In genomic region chr3:48663489-48664312, GRCh38 we compare ENCODE assay signal across 8 cellular contexts. TPM values are rescaled to one million over a fixed set of nuclear protein-coding genes. Genes with fewer than 3 reads are reported as not detected.
DNase-seq lines count a peak whose midpoint lies in the region; ATAC-seq and TF ChIP-seq lines count a peak whose summit lies in the region.

No MANE protein-coding gene starts in this region.

- H3K27me3 Mint-ChIP-seq in CD4-positive, alpha-beta memory T cell = peaks cover 1 to 10% of the 10 kb centered on the region in 2 donors
- H3K27me3 Mint-ChIP-seq in endodermal cell (ENCODE audit: insufficient read depth) = peaks cover 10% of the 10 kb centered on the region

- H2BK5ac ChIP-seq in mesendoderm (ENCODE audit: low read length) = peak overlapping the region; percentile 84

- H3K18ac ChIP-seq in mesendoderm (ENCODE audit: low read length) = peak overlapping the region; percentile 29

- no peak overlapping the region for H2AK5ac ChIP-seq in mesendoderm (ENCODE audit: low read length)

- peak overlapping the region; percentile 76 to 93 (median 84) for H3K4me3 Mint-ChIP-seq in CD4-positive, alpha-beta memory T cell
- peak overlapping the region; percentile 80 for H3K4me3 Mint-ChIP-seq in endodermal cell

- H2BK15ac ChIP-seq in mesendoderm (replicated peaks; ENCODE audit: low read depth) = no peak overlapping the region

- no peak overlapping the region for H4K5ac ChIP-seq in mesendoderm (ENCODE audit: low read length)

- no peaks in the 10 kb centered on the region for H3K36me3 ChIP-seq in CD4-positive, alpha-beta memory T cell (ENCODE audit: insufficient read depth, low read length)
- H3K36me3 ChIP-seq in endodermal cell (ENCODE audit: control insufficient read depth, insufficient read depth, low read length) = peaks cover 35% of the 10 kb centered on the region
- H3K36me3 ChIP-seq in mesendoderm (ENCODE audit: control insufficient read depth, insufficient read depth, low read length) = no peaks in the 10 kb centered on the region

- H3K4me3 ChIP-seq in CD4-positive, alpha-beta memory T cell (ENCODE audit: low read length in 2 of 2) = peak overlapping the region; percentile 75 to 76
- peak overlapping the region; percentile 94 for H3K4me3 ChIP-seq in endodermal cell (ENCODE audit: low read length)
- peak overlapping the region; percentile 69 for H3K4me3 ChIP-seq in mesendoderm (ENCODE audit: low read length)

- intact Hi-C loops in CD4-positive, alpha-beta memory T cell (cut with micrococcal nuclease) = no loop called here

- H3K4me2 ChIP-seq in mesendoderm (ENCODE audit: low read length) = peak overlapping the region; percentile 99

- 0% methylated on average over 30 to 66 of the region's 66 CpGs for WGBS in endodermal cell (ENCODE audit: insufficient coverage in 1 of 2, insufficient read length in 1 of 2), 2 experiments
- no CpG with 5 or more reads among the region's 66 CpGs for WGBS in mesendoderm (ENCODE audit: extremely low coverage, insufficient coverage, low lambda C conversion rate)

- POLR2A ChIA-PET in CD4-positive, alpha-beta memory T cell (lab: Charles Lee; ENCODE audit: partially characterized antibody) = interaction anchor here (0.6 to 3.4 kb wide), 5 partner anchors 23 to 430 kb away, joined by 3 to 12 read pairs (median 4); partner anchors contain the start of genes IP6K2, QRICH1, SLC25A20 and SLC26A6

- H3K4me1 Mint-ChIP-seq in CD4-positive, alpha-beta memory T cell = peaks cover 9 to 31% (median 18%) of the 10 kb centered on the region in 4 donors
- peaks cover 10% of the 10 kb centered on the region for H3K4me1 Mint-ChIP-seq in endodermal cell

- peaks cover 6% of the 10 kb centered on the region for H3K27me3 ChIP-seq in CD4-positive, alpha-beta memory T cell (ENCODE audit: insufficient read depth, low read length)
- H3K27me3 ChIP-seq in endodermal cell (ENCODE audit: control insufficient read depth, insufficient read depth, low read length, poor library complexity, severe bottlenecking) (no peaks in the 10 kb centered on the region), mesendoderm (ENCODE audit: insufficient read depth, low read length, poor library complexity) (no peaks in the 10 kb centered on the region)

- no peaks in the 10 kb centered on the region for H3K79me1 ChIP-seq in mesendoderm (ENCODE audit: low read length)

- peak overlapping the region; percentile 33 for H3K27ac ChIP-seq in CD4-positive, alpha-beta memory T cell (ENCODE audit: low read depth, low read length)
- peak overlapping the region; percentile 99 for H3K27ac ChIP-seq in endodermal cell (ENCODE audit: low read depth, low read length)
- peak overlapping the region; percentile 98 for H3K27ac ChIP-seq in mesendoderm (ENCODE audit: low read depth, low read length)

- H3K23ac ChIP-seq in mesendoderm (ENCODE audit: low read length) = peak overlapping the region; percentile 66

- CTCF ChIA-PET in CD4-positive, alpha-beta memory T cell (lab: Charles Lee; ENCODE audit: partially characterized antibody) = interaction anchor here (0.8 to 1.1 kb wide), 6 partner anchors 11 to 114 kb away, joined by 3 to 7 read pairs (median 3); no protein-coding TSS in a partner anchor

- ATAC-seq in GM19438 (IDR thresholded peaks at IDR 0.05; ENCODE audit: low read depth, unreplicated experiment) (peak; percentile 80), HG03571 (IDR thresholded peaks at IDR 0.05; ENCODE audit: unreplicated experiment) (peak; percentile 70)

- TF ChIP-seq CTCF in endodermal cell (conservative IDR thresholded peaks at IDR 0.05) = peak; percentile 91

- peak overlapping the region; percentile 53 to 87 (median 68) for H3K27ac Mint-ChIP-seq in CD4-positive, alpha-beta memory T cell
- H3K27ac Mint-ChIP-seq in endodermal cell = peak overlapping the region; percentile 100

- no peaks in the 10 kb centered on the region for H3K36me3 Mint-ChIP-seq in CD4-positive, alpha-beta memory T cell
- H3K36me3 Mint-ChIP-seq in endodermal cell (ENCODE audit: low read depth) = peaks cover 31% of the 10 kb centered on the region

- peak overlapping the region; percentile 95 for H3K56ac ChIP-seq in mesendoderm (ENCODE audit: low read length)

- H3K9me3 ChIP-seq in CD4-positive, alpha-beta memory T cell (ENCODE audit: control insufficient read depth in 1 of 2, low read length in 2 of 2) = no peaks in the 10 kb centered on the region
- H3K9me3 ChIP-seq in endodermal cell (ENCODE audit: control insufficient read depth, low read length) = peaks cover 8% of the 10 kb centered on the region

- no peak overlapping the region for H4K8ac ChIP-seq in mesendoderm (ENCODE audit: low read depth, low read length)

- peak overlapping the region; percentile 44 for H3K4ac ChIP-seq in mesendoderm (ENCODE audit: low read depth, low read length)

- H3K4me1 ChIP-seq in CD4-positive, alpha-beta memory T cell (ENCODE audit: insufficient read depth, low read length) = peaks cover 27% of the 10 kb centered on the region
- H3K4me1 ChIP-seq in endodermal cell (ENCODE audit: control insufficient read depth, insufficient read depth, low read length) (no peaks in the 10 kb centered on the region), mesendoderm (ENCODE audit: control insufficient read depth, low read depth, low read length) (no peaks in the 10 kb centered on the region)

- H2BK120ac ChIP-seq in mesendoderm (ENCODE audit: low read depth, low read length) = no peak overlapping the region

- H3K79me2 ChIP-seq in mesendoderm (ENCODE audit: control insufficient read depth, insufficient read depth, low read length) = no peaks in the 10 kb centered on the region

- H3K9ac ChIP-seq in endodermal cell (ENCODE audit: extremely low read depth, low read length, poor library complexity, severe bottlenecking) = peak overlapping the region; percentile 97
- H3K9ac ChIP-seq in mesendoderm (ENCODE audit: low read length) = peak overlapping the region; percentile 83

- DNase-seq in CD4-positive, alpha-beta memory T cell = peak; percentile 78 to 92 (median 80)
- peak; percentile 91 to 92 for DNase-seq in NOMO-1 (lab: John Stamatoyannopoulos, UW; ENCODE audit: unreplicated experiment in 2 of 2)
- peak; percentile 45 for DNase-seq in activated CD8-positive, alpha-beta memory T cell treated with anti-CD3 and anti-CD28 coated beads, Interleukin-2, amount 50 U/mL, for 1 hour (ENCODE audit: extremely low read depth)
- peak; percentile 100 for DNase-seq in endodermal cell
- peak; percentile 100 for DNase-seq in mesendoderm
- peak; percentile 58 for DNase-seq in stimulated activated CD8-positive, alpha-beta memory T cell treated with anti-CD3 and anti-CD28 coated beads, Interleukin-12 subunit alpha, Interleukin-12 subunit beta, amount 100 ng/mL, for 4 hours (ENCODE audit: low read depth)

- peaks cover 0 to 6% (median 0%) of the 10 kb centered on the region in 8 donors for H3K9me3 Mint-ChIP-seq in CD4-positive, alpha-beta memory T cell
- H3K9me3 Mint-ChIP-seq in endodermal cell = no peaks in the 10 kb centered on the region

RNA-seq across cellular contexts. Expression of gene CELSR3, which starts 1.0 kb away (rescaled TPM):
- 1 to 10 TPM; 3.3 to 3.5 TPM for total RNA-seq in CD4-positive, alpha-beta memory T cell
- polyA plus RNA-seq in CD4-positive, alpha-beta memory T cell = under 1 TPM; 0.04 to 0.78 TPM
- 10 to 100 TPM; 20.7 to 30.1 TPM for total RNA-seq in endodermal cell
- 24.4 TPM for polyA plus RNA-seq in endodermal cell (2013, experiment 1 of 2)
- polyA plus RNA-seq in endodermal cell (2013, experiment 2 of 2) = 22.9 TPM
- polyA plus RNA-seq in mesendoderm (2013, experiment 1 of 2) = 3.4 TPM
- 3.5 TPM for polyA plus RNA-seq in mesendoderm (2013, experiment 2 of 2)

RNA-seq across cellular contexts. Expression of gene NCKIPSD, which starts 22.0 kb away (rescaled TPM):
- total RNA-seq in CD4-positive, alpha-beta memory T cell = 10 to 100 TPM; 20.1 to 21.7 TPM
- 10 to 100 TPM in 1 of 2 donors, 1 to 10 TPM in 1; 8.3 to 16.1 TPM for polyA plus RNA-seq in CD4-positive, alpha-beta memory T cell
- 10 to 100 TPM; 30.9 to 32.5 TPM for total RNA-seq in endodermal cell
- 30.2 TPM for polyA plus RNA-seq in endodermal cell (2013, experiment 1 of 2)
- 26.9 TPM for polyA plus RNA-seq in endodermal cell (2013, experiment 2 of 2)
- 18.1 TPM for polyA plus RNA-seq in mesendoderm (2013, experiment 1 of 2)
- 18.7 TPM for polyA plus RNA-seq in mesendoderm (2013, experiment 2 of 2)

RNA-seq across cellular contexts. Expression of gene SLC26A6, which starts 28.4 kb away (rescaled TPM):
- total RNA-seq in CD4-positive, alpha-beta memory T cell = 10 to 100 TPM; 31.6 to 32.4 TPM
- polyA plus RNA-seq in CD4-positive, alpha-beta memory T cell = 1 to 10 TPM; 3.0 to 3.5 TPM
- total RNA-seq in endodermal cell = 10 to 100 TPM; 65.1 to 75.6 TPM
- 45.7 TPM for polyA plus RNA-seq in endodermal cell (2013, experiment 1 of 2)
- 41.3 TPM for polyA plus RNA-seq in endodermal cell (2013, experiment 2 of 2)
- 17.6 TPM for polyA plus RNA-seq in mesendoderm (2013, experiment 1 of 2)
- 18.6 TPM for polyA plus RNA-seq in mesendoderm (2013, experiment 2 of 2)

RNA-seq across cellular contexts. Expression of gene TMEM89, which starts 42.1 kb away (rescaled TPM):
- total RNA-seq in CD4-positive, alpha-beta memory T cell = not detected
- not detected for polyA plus RNA-seq in CD4-positive, alpha-beta memory T cell
- total RNA-seq in endodermal cell = under 1 TPM in 1 of 2 donors, not detected in 1; 0.57 TPM
- polyA plus RNA-seq in endodermal cell (2013, experiment 1 of 2) = 0.39 TPM
- not detected for polyA plus RNA-seq in endodermal cell (2013, experiment 2 of 2)
- polyA plus RNA-seq in mesendoderm (2013, experiment 1 of 2) = 0.08 TPM
- polyA plus RNA-seq in mesendoderm (2013, experiment 2 of 2) = 0.21 TPM

RNA-seq across cellular contexts. Expression of gene IP6K2, which starts 53.3 kb away (rescaled TPM):
- 10 to 100 TPM; 84.5 to 91.8 TPM for total RNA-seq in CD4-positive, alpha-beta memory T cell
- 10 to 100 TPM; 49.4 to 50.3 TPM for polyA plus RNA-seq in CD4-positive, alpha-beta memory T cell
- total RNA-seq in endodermal cell = 100 to 1,000 TPM; 104 to 127 TPM
- polyA plus RNA-seq in endodermal cell (2013, experiment 1 of 2) = 219 TPM
- polyA plus RNA-seq in endodermal cell (2013, experiment 2 of 2) = 181 TPM
- 87.2 TPM for polyA plus RNA-seq in mesendoderm (2013, experiment 1 of 2)
- polyA plus RNA-seq in mesendoderm (2013, experiment 2 of 2) = 87.0 TPM

Comparison
In these comparisons a context has a peak if more than half of its experiments do, and no peak if none do; other contexts are left out.
1. Peak in every context shown above with its lines: DNase-seq, ATAC-seq, H3K4me3 ChIP-seq and H3K27ac ChIP-seq.
2. DNase-seq: peak in every context shown above with its lines; median percentile 100 in endodermal cell; 100 in mesendoderm; 92 in NOMO-1; 80 in CD4-positive, alpha-beta memory T cell; 58 in stimulated activated CD8-positive, alpha-beta memory T cell treated with anti-CD3 and anti-CD28 coated beads, Interleukin-12 subunit alpha, Interleukin-12 subunit beta, amount 100 ng/mL, for 4 hours; 45 in activated CD8-positive, alpha-beta memory T cell treated with anti-CD3 and anti-CD28 coated beads, Interleukin-2, amount 50 U/mL, for 1 hour.
3. H3K27ac ChIP-seq: peak in every context shown above with its lines; median percentile 99 in endodermal cell; 98 in mesendoderm; 33 in CD4-positive, alpha-beta memory T cell.
4. RNA of gene CELSR3, which starts 1.0 kb away (total RNA-seq): 20.7 to 30.1 TPM in endodermal cell; 3.3 to 3.5 TPM in CD4-positive, alpha-beta memory T cell; every median in the first group is over 4 times any median in the second.